Comparison of ENCODE assay signal across 8 cellular contexts in genomic region chr12:65278576-65279386, GRCh38. TPM values are rescaled to one million over a fixed set of nuclear protein-coding genes. Genes with fewer than 3 reads are reported as not detected.
DNase-seq lines count a peak whose midpoint lies in the region; ATAC-seq and TF ChIP-seq lines count a peak whose summit lies in the region.

TSS of gene MSRB3 (plus strand) at chr12:65278683. CDS start at chr12:65308580, 29,897 bp downstream.

- ATAC-seq in GM19023 (IDR thresholded peaks at IDR 0.05; ENCODE audit: unreplicated experiment), result peak; percentile 65
- ATAC-seq in HG03280 (IDR thresholded peaks at IDR 0.05; ENCODE audit: unreplicated experiment), result peak; percentile 71
- no peak for ATAC-seq in GM18861 (IDR thresholded peaks at IDR 0.05; ENCODE audit: unreplicated experiment)

- CTCF ChIA-PET in BJ (lab: Yijun Ruan, JAX), result no interaction called here

- no peaks in the 10 kb centered on the region for H3K4me1 ChIP-seq in endodermal cell (ENCODE audit: control insufficient read depth, insufficient read depth, low read length)

- no peak within 1 kb of the TSS for H3K27ac Mint-ChIP-seq in endodermal cell

- H3K27me3 ChIP-seq in BJ (ENCODE audit: control insufficient read depth, insufficient read depth, low read length) (no peaks in the 10 kb centered on the region), endodermal cell (ENCODE audit: control insufficient read depth, insufficient read depth, low read length, poor library complexity, severe bottlenecking) (peaks cover 40% of the 10 kb centered on the region)

- DNase-seq in BJ (ENCODE audit: low read depth) (no peak), endodermal cell (peak; percentile 93), lung microvascular endothelial cell (ENCODE audit: low read depth in 2 of 2) (peak; percentile 79)

- POLR2A ChIA-PET in BJ (lab: Charles Lee), result no interaction called here

- H3K4me1 Mint-ChIP-seq in endodermal cell, result peaks cover 3% of the 10 kb centered on the region

- peaks cover 58% of the 10 kb centered on the region for H3K27me3 Mint-ChIP-seq in endodermal cell (ENCODE audit: insufficient read depth)

- no peaks in the 10 kb centered on the region for H3K9me3 ChIP-seq in endodermal cell (ENCODE audit: control insufficient read depth, low read length)

- 0% methylated on average over 3 to 88 of the region's 88 CpGs for WGBS in endodermal cell (ENCODE audit: insufficient coverage in 1 of 2, insufficient read length in 1 of 2), 2 experiments

- H3K4me3 ChIP-seq in BJ (ENCODE audit: low read depth, low read length) (peak within 1 kb of the TSS; percentile 95), endodermal cell (ENCODE audit: low read length) (peak within 1 kb of the TSS; percentile 85)

- no peaks in the 10 kb centered on the region for H3K36me3 Mint-ChIP-seq in endodermal cell (ENCODE audit: low read depth)

- H3K36me3 ChIP-seq in BJ (ENCODE audit: control insufficient read depth, insufficient read depth, low read length), result no peaks in the 10 kb centered on the region
- no peaks in the 10 kb centered on the region for H3K36me3 ChIP-seq in endodermal cell (ENCODE audit: control insufficient read depth, insufficient read depth, low read length)

- H3K9me3 Mint-ChIP-seq in endodermal cell, result no peaks in the 10 kb centered on the region

- H3K27ac ChIP-seq in VCaP (peak within 1 kb of the TSS; percentile 59; the same call in 1 of the 2 replicates), endodermal cell (ENCODE audit: low read depth, low read length) (peak within 1 kb of the TSS; percentile 55)

- peak within 1 kb of the TSS; percentile 68 for H3K4me3 Mint-ChIP-seq in endodermal cell

- H3K9ac ChIP-seq in endodermal cell (ENCODE audit: extremely low read depth, low read length, poor library complexity, severe bottlenecking), result peak within 1 kb of the TSS; percentile 42

- TF ChIP-seq CTCF in BJ (IDR thresholded peaks at IDR 0.05; ENCODE audit: insufficient read depth, low read depth, low read length) (peak; percentile 33; the same call in 1 of the 2 replicates), VCaP (conservative IDR thresholded peaks at IDR 0.05) (peak; percentile 27; the same call in 1 of the 2 replicates), endodermal cell (conservative IDR thresholded peaks at IDR 0.05) (peak; percentile 45), subcutaneous adipose tissue (IDR thresholded peaks at IDR 0.05; ENCODE audit: low read depth) (no peak)

RNA-seq across cellular contexts. Expression of gene MSRB3, which starts in this region (rescaled TPM):
- 76.0 and 105 TPM in 2 replicates for polyA plus RNA-seq in BJ (2011; rRNA removed)
- polyA minus RNA-seq in BJ (2011; rRNA and poly(A)+ RNA removed), result 103 and 106 TPM in 2 replicates
- total RNA-seq in endodermal cell, result 1 to 10 TPM; 1.2 to 2.1 TPM
- 8.0 TPM for polyA plus RNA-seq in endodermal cell (2013, experiment 1 of 2)
- 7.7 TPM for polyA plus RNA-seq in endodermal cell (2013, experiment 2 of 2)
- total RNA-seq in lung microvascular endothelial cell, result 33.8 and 44.2 TPM in 2 replicates
- total RNA-seq in subcutaneous adipose tissue, result 10 to 100 TPM; 29.1 to 61.5 (median 50.4) TPM

Comparison
In these comparisons a context has a peak if more than half of its experiments do, and no peak if none do; other contexts are left out.
1. RNA of gene MSRB3 (total RNA-seq): 29.1 to 61.5 TPM in subcutaneous adipose tissue and 33.8 to 44.2 TPM in lung microvascular endothelial cell; 1.2 to 2.1 TPM in endodermal cell; every median in the first group is over 4 times any median in the second.